Comparison of ENCODE assay signal across 8 cellular contexts in genomic region chrX:110412971-110413726, GRCh38. TPM values are rescaled to one million over a fixed set of nuclear protein-coding genes. Genes with fewer than 3 reads are reported as not detected.
A peak's percentile ranks its signal among the peaks of the same experiment; 100 is the strongest.
DNase-seq lines count a peak whose midpoint lies in the region; ATAC-seq lines count a peak whose summit lies in the region.

No MANE protein-coding gene starts in this region.

- peaks cover 3% of the 10 kb centered on the region for H3K4me1 Mint-ChIP-seq in activated CD4-positive, alpha-beta memory T cell treated with anti-CD3 and anti-CD28 coated beads for 36 hours (ENCODE audit: low read depth)

- no peaks in the 10 kb centered on the region for H3K9me3 ChIP-seq in effector memory CD4-positive, alpha-beta T cell (ENCODE audit: control insufficient read depth, low read length)
- no peaks in the 10 kb centered on the region for H3K9me3 ChIP-seq in mesenchymal stem cell (ENCODE audit: control insufficient read depth, low read length)

- H2AK5ac ChIP-seq in mesenchymal stem cell (ENCODE audit: low read length, severe bottlenecking) = no peak overlapping the region

- no peaks in the 10 kb centered on the region for H3K27me3 ChIP-seq in effector memory CD4-positive, alpha-beta T cell (replicated peaks; ENCODE audit: control insufficient read depth, insufficient read depth, low read length, poor library complexity, severe bottlenecking)
- peaks cover 0 to 18% of the 10 kb centered on the region in 2 experiments for H3K27me3 ChIP-seq in mesenchymal stem cell (ENCODE audit: control insufficient read depth in 1 of 2, insufficient read depth in 1 of 2, low read length in 2 of 2)

- DNase-seq in AG20443 (ENCODE audit: low spot score) (peak; percentile 65), NCI-H526 treated with DMSO at 0.1 percent for 48 hours (lab: John Stamatoyannopoulos, UW) (peak; percentile 54), mesenchymal stem cell (peak; percentile 76)
- DNase-seq in activated CD4-positive, alpha-beta memory T cell treated with anti-CD3 and anti-CD28 coated beads for 36 hours = peak; percentile 76
- peak; percentile 36 to 54 (median 40) for DNase-seq in effector memory CD4-positive, alpha-beta T cell
- peak; percentile 33 to 42 for DNase-seq in stimulated activated CD8-positive, alpha-beta memory T cell treated with anti-CD3 and anti-CD28 coated beads, Interleukin-15, amount 100 ng/mL, for 48 hours (ENCODE audit: low read depth in 2 of 2)

- H3K23ac ChIP-seq in mesenchymal stem cell (ENCODE audit: low read length in 2 of 2) = no peak overlapping the region

- no peaks in the 10 kb centered on the region for H3K36me3 ChIP-seq in effector memory CD4-positive, alpha-beta T cell (ENCODE audit: control insufficient read depth, insufficient read depth, low read length)
- no peaks in the 10 kb centered on the region for H3K36me3 ChIP-seq in mesenchymal stem cell (ENCODE audit: control insufficient read depth in 1 of 2, insufficient read depth in 2 of 2, low read depth in 1 of 2, low read length in 2 of 2)

- no peak overlapping the region for H2BK12ac ChIP-seq in mesenchymal stem cell (ENCODE audit: low read length in 2 of 2)

- peak overlapping the region in 1 of 2 experiments; percentile 66 for H3K18ac ChIP-seq in mesenchymal stem cell (ENCODE audit: low read depth in 1 of 2, low read length in 2 of 2)

- no peak overlapping the region for H2AFZ ChIP-seq in mesenchymal stem cell (ENCODE audit: low read depth, low read length)

- peak overlapping the region; percentile 7 for H3K4me2 ChIP-seq in mesenchymal stem cell (ENCODE audit: low read length, poor library complexity, severe bottlenecking)

- no peak overlapping the region for H3K27ac ChIP-seq in effector memory CD4-positive, alpha-beta T cell (ENCODE audit: insufficient read depth, low read length, poor library complexity, severe bottlenecking)
- no peak overlapping the region for H3K27ac ChIP-seq in mesenchymal stem cell (ENCODE audit: low read length, poor library complexity, severe bottlenecking)

- H3K27me3 Mint-ChIP-seq in activated CD4-positive, alpha-beta memory T cell treated with anti-CD3 and anti-CD28 coated beads for 36 hours = no peaks in the 10 kb centered on the region

- H3K27ac Mint-ChIP-seq in activated CD4-positive, alpha-beta memory T cell treated with anti-CD3 and anti-CD28 coated beads for 36 hours = no peak overlapping the region

- intact Hi-C loops in activated CD4-positive, alpha-beta memory T cell treated with anti-CD3 and anti-CD28 coated beads for 36 hours (cut with micrococcal nuclease) = no loop called here

- WGBS in mesenchymal stem cell = 11% methylated on average over 17 of the region's 18 CpGs

- peak; percentile 75 for ATAC-seq in GM18907 (IDR thresholded peaks at IDR 0.05; ENCODE audit: unreplicated experiment)
- peak; percentile 78 for ATAC-seq in HG03342 (IDR thresholded peaks at IDR 0.05; ENCODE audit: unreplicated experiment)

- H3K9me3 Mint-ChIP-seq in activated CD4-positive, alpha-beta memory T cell treated with anti-CD3 and anti-CD28 coated beads for 36 hours = no peaks in the 10 kb centered on the region

- H3K4me3 ChIP-seq in effector memory CD4-positive, alpha-beta T cell (ENCODE audit: insufficient read depth, low read depth, low read length, poor library complexity, severe bottlenecking) = no peak overlapping the region
- H3K4me3 ChIP-seq in mesenchymal stem cell (ENCODE audit: insufficient read depth in 1 of 2, low read depth in 1 of 2, low read length in 2 of 2) = no peak overlapping the region

- H2BK120ac ChIP-seq in mesenchymal stem cell (ENCODE audit: low read depth, low read length) = no peak overlapping the region

- CTCF ChIA-PET in activated CD4-positive, alpha-beta memory T cell treated with anti-CD3 and anti-CD28 coated beads for 36 hours (lab: Charles Lee) = interaction anchor here (0.9 to 21.2 kb wide), 8 partner anchors 15 to 266 kb away, joined by 3 to 522 read pairs (median 4); partner anchors contain the start of gene AMMECR1

- no peak overlapping the region for H3K14ac ChIP-seq in mesenchymal stem cell (ENCODE audit: low read length in 2 of 2)

- POLR2A ChIA-PET in activated CD4-positive, alpha-beta memory T cell treated with anti-CD3 and anti-CD28 coated beads for 36 hours (lab: Charles Lee) = no interaction called here

- H3K9ac ChIP-seq in mesenchymal stem cell (ENCODE audit: low read length) = peak overlapping the region; percentile 41

- H4K91ac ChIP-seq in mesenchymal stem cell (ENCODE audit: low read length) = no peak overlapping the region

- no peak overlapping the region for H4K8ac ChIP-seq in mesenchymal stem cell (ENCODE audit: low read length)

- no peaks in the 10 kb centered on the region for H3K4me1 ChIP-seq in effector memory CD4-positive, alpha-beta T cell (ENCODE audit: control insufficient read depth, insufficient read depth, low read length, poor library complexity, severe bottlenecking)
- peaks cover 2% of the 10 kb centered on the region for H3K4me1 ChIP-seq in mesenchymal stem cell (ENCODE audit: control insufficient read depth, insufficient read depth, low read depth, low read length)

- H3K79me1 ChIP-seq in mesenchymal stem cell (replicated peaks; ENCODE audit: low read length, poor library complexity, severe bottlenecking) = no peaks in the 10 kb centered on the region

- no peak overlapping the region for H2BK5ac ChIP-seq in mesenchymal stem cell (ENCODE audit: low read depth, low read length, poor library complexity, severe bottlenecking)

- no peak overlapping the region for H3K4ac ChIP-seq in mesenchymal stem cell (ENCODE audit: low read depth in 1 of 2, low read length in 2 of 2)

- no peaks in the 10 kb centered on the region for H3K36me3 Mint-ChIP-seq in activated CD4-positive, alpha-beta memory T cell treated with anti-CD3 and anti-CD28 coated beads for 36 hours

- H2BK15ac ChIP-seq in mesenchymal stem cell (ENCODE audit: low read depth, poor library complexity, severe bottlenecking) = no peak overlapping the region

- H3K4me3 Mint-ChIP-seq in activated CD4-positive, alpha-beta memory T cell treated with anti-CD3 and anti-CD28 coated beads for 36 hours = no peak overlapping the region

RNA-seq across cellular contexts. Expression of gene RTL9, which starts 54.5 kb away (rescaled TPM):
- under 1 TPM in 1 of 2 experiments, not detected in 1; 0.05 TPM for total RNA-seq in activated CD4-positive, alpha-beta memory T cell treated with anti-CD3 and anti-CD28 coated beads for 36 hours
- 0.33 TPM for polyA plus RNA-seq in mesenchymal stem cell (2013, experiment 1 of 2)
- 0.49 TPM for polyA plus RNA-seq in mesenchymal stem cell (2013, experiment 2 of 2)
